In the genomic region with DNA sequence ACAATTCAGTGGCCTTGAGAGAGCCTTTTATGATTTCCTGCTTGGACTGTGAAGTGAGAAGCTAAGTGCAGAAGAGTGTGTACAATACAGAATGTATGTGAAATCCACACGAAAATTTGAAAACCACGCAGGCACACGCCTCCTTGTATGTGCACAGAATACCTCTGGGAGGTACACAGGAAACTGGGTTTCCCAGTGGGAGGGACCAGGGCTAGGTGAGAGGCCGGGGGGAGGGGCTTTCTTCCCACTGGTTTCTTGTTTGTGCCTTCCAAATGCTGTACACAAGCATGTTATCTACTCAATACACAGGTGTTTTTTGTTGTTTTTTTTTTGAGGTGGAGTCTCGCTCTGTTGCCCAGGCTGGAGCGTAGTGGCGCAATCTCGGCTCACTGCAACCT, we compare ENCODE assay signal across 14 cellular contexts. TPM values are rescaled to one million over a fixed set of nuclear protein-coding genes. Genes with fewer than 3 reads are reported as not detected.
DNase-seq lines count a peak whose midpoint lies in the region; ATAC-seq and TF ChIP-seq lines count a peak whose summit lies in the region.
"Had no signal": no experiment of that assay in that cellular context is flagged by ENCODE, and none has a peak within 500 bp of the region (broad histone marks: within the 10 kb centered on the region; RNA-seq: fewer than 3 reads in every experiment).

No MANE protein-coding gene starts in this region.

- H3K27me3 ChIP-seq in BLaER1 = no peaks in the 10 kb centered on the region
- H3K27me3 ChIP-seq: brain microvascular endothelial cell, testis had no signal

- no peak overlapping the region for H3K9ac ChIP-seq in BLaER1

- no peak overlapping the region for H3K4me3 ChIP-seq in BLaER1
- H3K4me3 ChIP-seq: testis had no signal

- TF ChIP-seq CTCF in omental fat pad (IDR thresholded peaks at IDR 0.05) = no peak

- no peaks in the 10 kb centered on the region for H3K36me3 ChIP-seq in BLaER1
- H3K36me3 ChIP-seq: brain microvascular endothelial cell had no signal

- H3K27ac ChIP-seq in BLaER1 = peak overlapping the region; percentile 40
- H3K27ac ChIP-seq: brain microvascular endothelial cell, HL-60 had no signal

- ATAC-seq in HG03280 (IDR thresholded peaks at IDR 0.05; ENCODE audit: unreplicated experiment) (no peak), omental fat pad (ENCODE audit: low FRiP score) (no peak)
- ATAC-seq: left cardiac atrium had no signal

- peak; percentile 17 for DNase-seq in NCI-H748 (lab: John Stamatoyannopoulos, UW; ENCODE audit: unreplicated experiment)
- no peak for DNase-seq in NCI-H748 treated with DMSO at 0.1 percent for 48 hours (lab: John Stamatoyannopoulos, UW)
- DNase-seq in NCI-H69 (lab: John Stamatoyannopoulos, UW) = peak; percentile 47
- DNase-seq in left kidney (ENCODE audit: low read depth, low spot score) = peak; percentile 41
- DNase-seq in NCI-H226 = no peak
- DNase-seq in omental fat pad (ENCODE audit: low spot score) = no peak
- DNase-seq: activated naive CD4-positive, alpha-beta T cell; brain microvascular endothelial cell; Kasumi-1; left cardiac atrium; testis had no signal

- H3K4me1 ChIP-seq in BLaER1 = peaks cover 91% of the 10 kb centered on the region

- H3K9me3 ChIP-seq in BLaER1 = no peaks in the 10 kb centered on the region
- H3K9me3 ChIP-seq: testis had no signal

- H3K4me2 ChIP-seq in BLaER1 = peak overlapping the region; percentile 79

- no peaks in the 10 kb centered on the region for H4K20me1 ChIP-seq in BLaER1

RNA-seq across cellular contexts. Expression of a gene that starts 16.1 kb away (rescaled TPM):
- total RNA-seq in omental fat pad = not detected
- total RNA-seq: left cardiac atrium had no signal

RNA-seq across cellular contexts. Expression of a gene that starts 21.2 kb away (rescaled TPM):
- total RNA-seq in omental fat pad = 10 to 100 TPM; 15.8 to 37.9 (median 20.3) TPM

RNA-seq across cellular contexts. Expression of a gene that starts 37.2 kb away (rescaled TPM):
- 10 to 100 TPM; 14.5 to 35.4 (median 16.3) TPM for total RNA-seq in omental fat pad

Comparison
In these comparisons a context has a peak if more than half of its experiments do, and no peak if none do; other contexts are left out.
1. DNase-seq: peak in NCI-H748 (single experiment), NCI-H69 (single experiment) and left kidney (single experiment); none in NCI-H748 treated with DMSO at 0.1 percent for 48 hours (single experiment), NCI-H226 (single experiment) and omental fat pad (single experiment).